In genomic region chr2:73736855-73737779, GRCh38 we compare ENCODE assay signal across 8 cellular contexts. TPM values are rescaled to one million over a fixed set of nuclear protein-coding genes. Genes with fewer than 3 reads are reported as not detected.
DNase-seq lines count a peak whose midpoint lies in the region; ATAC-seq and TF ChIP-seq lines count a peak whose summit lies in the region.

Gene TPRKB, minus strand, starts transcription at chr2:73737345. Its CDS starts 2,776 bp downstream, at chr2:73734569.

- peak within 1 kb of the TSS; percentile 66 for H3K4me3 ChIP-seq in GM12865 (ENCODE audit: low read depth, low read length)

- peaks cover 5% of the 10 kb centered on the region for H3K9me3 Mint-ChIP-seq in activated naive CD8-positive, alpha-beta T cell treated with anti-CD3 and anti-CD28 coated beads, Interleukin-2, amount 50 U/mL, for 24 hours
- peaks cover 4% of the 10 kb centered on the region for H3K9me3 Mint-ChIP-seq in type B pancreatic cell

- DNase-seq in GM12865 (ENCODE audit: low read depth), result peak; percentile 99
- peak; percentile 88 for DNase-seq in NCI-H1417 treated with DMSO at 0.1 percent for 48 hours (lab: John Stamatoyannopoulos, UW)
- DNase-seq in SW480 (ENCODE audit: low spot score), result peak; percentile 99
- DNase-seq in activated naive CD8-positive, alpha-beta T cell treated with anti-CD3 and anti-CD28 coated beads, Interleukin-2, amount 50 U/mL, for 24 hours, result peak; percentile 94
- DNase-seq in cardiac septum (ENCODE audit: low spot score), result peak; percentile 97
- peak; percentile 97 for DNase-seq in pons (ENCODE audit: low spot score)
- DNase-seq in type B pancreatic cell (ENCODE audit: extremely low spot score, unreplicated experiment), result peak; percentile 97

- H3K36me3 Mint-ChIP-seq in activated naive CD8-positive, alpha-beta T cell treated with anti-CD3 and anti-CD28 coated beads, Interleukin-2, amount 50 U/mL, for 24 hours (ENCODE audit: low read depth), result peaks cover 28% of the 10 kb centered on the region
- H3K36me3 Mint-ChIP-seq in type B pancreatic cell, result peaks cover 23% of the 10 kb centered on the region

- H3K27me3 Mint-ChIP-seq in activated naive CD8-positive, alpha-beta T cell treated with anti-CD3 and anti-CD28 coated beads, Interleukin-2, amount 50 U/mL, for 24 hours, result no peaks in the 10 kb centered on the region
- peaks cover 7% of the 10 kb centered on the region for H3K27me3 Mint-ChIP-seq in type B pancreatic cell

- H3K4me1 Mint-ChIP-seq in activated naive CD8-positive, alpha-beta T cell treated with anti-CD3 and anti-CD28 coated beads, Interleukin-2, amount 50 U/mL, for 24 hours, result peaks cover 21% of the 10 kb centered on the region
- peaks cover 12% of the 10 kb centered on the region for H3K4me1 Mint-ChIP-seq in type B pancreatic cell (ENCODE audit: unreplicated experiment)

- peak within 1 kb of the TSS; percentile 99 for H3K4me3 Mint-ChIP-seq in activated naive CD8-positive, alpha-beta T cell treated with anti-CD3 and anti-CD28 coated beads, Interleukin-2, amount 50 U/mL, for 24 hours
- H3K4me3 Mint-ChIP-seq in type B pancreatic cell, result peak within 1 kb of the TSS; percentile 98

- intact Hi-C loops in cardiac septum (cut with DNase I), result loop anchor here (5.0 kb wide), 1 partner anchor 720 kb away; the partner anchor contains the start of genes INO80B and WBP1

- no peak for TF ChIP-seq CTCF in GM12865 (IDR thresholded peaks at IDR 0.05; ENCODE audit: insufficient read depth, low read depth, low read length, missing control alignments)
- TF ChIP-seq CTCF in type B pancreatic cell (conservative IDR thresholded peaks at IDR 0.05), result no peak

- peak within 1 kb of the TSS; percentile 81 for H3K27ac Mint-ChIP-seq in activated naive CD8-positive, alpha-beta T cell treated with anti-CD3 and anti-CD28 coated beads, Interleukin-2, amount 50 U/mL, for 24 hours
- peak within 1 kb of the TSS; percentile 84 for H3K27ac Mint-ChIP-seq in type B pancreatic cell

- ATAC-seq in HG02763 (IDR thresholded peaks at IDR 0.05; ENCODE audit: unreplicated experiment), result peak; percentile 96
- peak; percentile 99 for ATAC-seq in activated naive CD8-positive, alpha-beta T cell treated with anti-CD3 and anti-CD28 coated beads, Interleukin-2, amount 50 U/mL, for 24 hours

RNA-seq across cellular contexts. Expression of gene TPRKB, which starts in this region (rescaled TPM):
- total RNA-seq in cardiac septum, result 14.7 TPM
- 28.8 and 33.6 TPM in 2 replicates for total RNA-seq in type B pancreatic cell (ENCODE audit: low replicate concordance)

Comparison
In these comparisons a context has a peak if more than half of its experiments do, and no peak if none do; other contexts are left out.
1. Peak in every context shown above with its lines: DNase-seq, ATAC-seq and H3K4me3 ChIP-seq.